Comparison of ENCODE assay signal across 1 cellular context in the genomic region with DNA sequence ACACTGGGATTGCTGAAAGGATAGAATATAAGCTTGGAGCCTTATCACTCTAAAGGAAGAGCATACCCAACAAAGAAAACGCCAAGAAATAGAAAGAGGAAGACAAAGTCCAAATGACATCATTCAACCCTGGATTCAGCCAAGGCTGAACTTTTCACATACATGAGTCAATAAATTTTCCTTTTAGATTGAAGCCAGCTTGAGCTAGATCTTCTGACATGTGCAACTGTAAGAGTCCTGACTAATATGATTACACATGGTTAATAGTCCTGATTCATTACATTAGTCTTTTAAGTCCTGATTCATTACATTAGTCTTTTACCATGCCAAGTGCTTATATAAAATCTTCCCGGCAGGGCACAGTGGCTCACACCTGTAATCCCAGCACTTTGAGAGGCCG.
A peak's percentile ranks its signal among the peaks of the same experiment; 100 is the strongest.
TF ChIP-seq lines count a peak whose summit lies in the region.

No MANE protein-coding gene starts in this region.

TF ChIP-seq in IMR-90, 13 proteins besides CTCF, POLR2A, EP300 and RAD21:
- TF ChIP-seq NFE2L2 (IDR thresholded peaks at IDR 0.05; ENCODE audit: low read depth, low read length) (no peak), MAZ (IDR thresholded peaks at IDR 0.05; ENCODE audit: borderline replicate concordance, low read depth, low read length) (no peak), SMC3 (IDR thresholded peaks at IDR 0.05; ENCODE audit: low read depth, low read length) (no peak), CHD1 (IDR thresholded peaks at IDR 0.05; ENCODE audit: low read depth, low read length) (no peak), RCOR1 (IDR thresholded peaks at IDR 0.05; ENCODE audit: insufficient replicate concordance, low read length) (no peak), RFX5 (IDR thresholded peaks at IDR 0.05; ENCODE audit: low read depth, low read length) (no peak), BHLHE40 (IDR thresholded peaks at IDR 0.05; ENCODE audit: low read depth, low read length) (no peak), CEBPB (IDR thresholded peaks at IDR 0.05; ENCODE audit: low read depth, low read length) (peak; percentile 37; the same call in 1 of the 2 replicates), MAFK (IDR thresholded peaks at IDR 0.05; ENCODE audit: low read depth, low read length) (no peak), MXI1 (IDR thresholded peaks at IDR 0.05; ENCODE audit: borderline replicate concordance, low read depth, low read length) (no peak), FOS (IDR thresholded peaks at IDR 0.05; ENCODE audit: low read depth, low read length) (peak; percentile 37)
- TF ChIP-seq, protein P1, sequence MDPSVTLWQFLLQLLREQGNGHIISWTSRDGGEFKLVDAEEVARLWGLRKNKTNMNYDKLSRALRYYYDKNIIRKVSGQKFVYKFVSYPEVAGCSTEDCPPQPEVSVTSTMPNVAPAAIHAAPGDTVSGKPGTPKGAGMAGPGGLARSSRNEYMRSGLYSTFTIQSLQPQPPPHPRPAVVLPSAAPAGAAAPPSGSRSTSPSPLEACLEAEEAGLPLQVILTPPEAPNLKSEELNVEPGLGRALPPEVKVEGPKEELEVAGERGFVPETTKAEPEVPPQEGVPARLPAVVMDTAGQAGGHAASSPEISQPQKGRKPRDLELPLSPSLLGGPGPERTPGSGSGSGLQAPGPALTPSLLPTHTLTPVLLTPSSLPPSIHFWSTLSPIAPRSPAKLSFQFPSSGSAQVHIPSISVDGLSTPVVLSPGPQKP (IDR thresholded peaks at IDR 0.05; ENCODE audit: borderline replicate concordance, low read depth, low read length), result no peak
- TF ChIP-seq, protein P2, sequence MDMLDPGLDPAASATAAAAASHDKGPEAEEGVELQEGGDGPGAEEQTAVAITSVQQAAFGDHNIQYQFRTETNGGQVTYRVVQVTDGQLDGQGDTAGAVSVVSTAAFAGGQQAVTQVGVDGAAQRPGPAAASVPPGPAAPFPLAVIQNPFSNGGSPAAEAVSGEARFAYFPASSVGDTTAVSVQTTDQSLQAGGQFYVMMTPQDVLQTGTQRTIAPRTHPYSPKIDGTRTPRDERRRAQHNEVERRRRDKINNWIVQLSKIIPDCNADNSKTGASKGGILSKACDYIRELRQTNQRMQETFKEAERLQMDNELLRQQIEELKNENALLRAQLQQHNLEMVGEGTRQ (IDR thresholded peaks at IDR 0.05; ENCODE audit: low read depth, low read length), result no peak
